Comparison of ENCODE assay signal across 9 cellular contexts in the genomic region with DNA sequence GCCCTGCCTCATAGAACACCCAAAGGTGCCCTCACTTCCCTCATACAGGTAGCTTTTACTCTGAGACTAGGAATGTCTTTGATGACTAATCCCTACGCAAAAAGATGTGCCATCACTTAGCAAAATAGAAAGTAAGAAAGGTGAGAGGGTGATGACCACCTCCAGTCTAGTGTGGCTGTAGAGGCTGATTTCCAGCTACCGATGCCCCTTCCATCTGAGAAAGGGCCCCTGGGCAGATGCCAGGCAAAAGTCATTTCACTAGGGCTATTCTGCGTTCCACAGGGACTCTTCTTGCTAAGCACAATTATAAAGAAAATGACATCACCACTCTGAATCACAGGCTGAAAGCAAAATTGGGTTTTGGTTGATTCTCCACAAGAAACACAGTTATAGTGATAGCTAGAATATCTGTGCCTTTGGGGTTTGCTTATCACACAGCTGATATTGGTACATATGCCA.
A peak's percentile ranks its signal among the peaks of the same experiment; 100 is the strongest.
DNase-seq lines count a peak whose midpoint lies in the region; ATAC-seq, FAIRE-seq and TF ChIP-seq lines count a peak whose summit lies in the region.
"Had no signal": no experiment of that assay in that cellular context is flagged by ENCODE, and none has a peak within 500 bp of the region (broad histone marks: within the 10 kb centered on the region; RNA-seq: fewer than 3 reads in every experiment).

No MANE protein-coding gene starts in this region.

- H2BK20ac ChIP-seq in H1 (ENCODE audit: low read length): no peak overlapping the region

- no peak overlapping the region for H3K4me3 Mint-ChIP-seq in CD4-positive, alpha-beta T cell

- no peak for FAIRE-seq in H1 (lab: Jason Lieb, UNC)

- TF ChIP-seq POLR2A in H1 (IDR thresholded peaks at IDR 0.05; ENCODE audit: control extremely low read depth in 1 of 2, low read depth in 2 of 2, low read length in 2 of 2): no peak
- no peak for TF ChIP-seq POLR2A in gastrocnemius medialis (IDR thresholded peaks at IDR 0.05)

- intact Hi-C loops in CD4-positive, alpha-beta T cell (cut with DNase I, micrococcal nuclease): no loop called here
- intact Hi-C loops in gastrocnemius medialis (cut with DNase I; ENCODE audit: low total_unique reads): no loop called here

- peaks cover 29% of the 10 kb centered on the region for H3K36me3 Mint-ChIP-seq in CD4-positive, alpha-beta T cell (ENCODE audit: low read depth)

- TF ChIP-seq EP300 in H1 (IDR thresholded peaks at IDR 0.05; ENCODE audit: borderline replicate concordance in 1 of 2, low read depth in 2 of 2, low read length in 2 of 2): no peak

- H3K9me3 Mint-ChIP-seq in CD4-positive, alpha-beta T cell: no peaks in the 10 kb centered on the region

- DNase-seq in CD4-positive, alpha-beta T cell: no peak
- peak; percentile 62 for DNase-seq in RWPE1 (ENCODE audit: low spot score)
- no peak for DNase-seq in H1 (ENCODE audit: low read depth in 1 of 2, low spot score in 2 of 2)
- DNase-seq in gastrocnemius medialis: no peak
- no peak for DNase-seq in GM13977 (ENCODE audit: low spot score)
- DNase-seq: body of pancreas had no signal

- H2BK120ac ChIP-seq in H1 (replicated peaks; ENCODE audit: low read depth, low read length): no peak overlapping the region

- peaks cover 6 to 34% (median 23%) of the 10 kb centered on the region in 4 experiments; a peak in 7 of 8 replicates for H3K36me3 ChIP-seq in H1 (ENCODE audit: control insufficient read depth in 2 of 4, insufficient read depth in 4 of 4, low read length in 3 of 4)
- H3K36me3 ChIP-seq in gastrocnemius medialis: no peaks in the 10 kb centered on the region

- H3K56ac ChIP-seq in H1 (replicated peaks; ENCODE audit: insufficient read length, low read depth, low read length): no peak overlapping the region

- peak overlapping the region; percentile 5 to 93; a peak in 1 of 4 replicates for H3K4me2 ChIP-seq in H1 (ENCODE audit: insufficient read depth in 1 of 2, low read depth in 2 of 2, low read length in 2 of 2)

- no peak overlapping the region for H4K91ac ChIP-seq in H1 (replicated peaks; ENCODE audit: insufficient read length, low read length)

- H3K4me3 ChIP-seq in H1 (ENCODE audit: extremely low read depth in 1 of 4, insufficient read depth in 2 of 4, low read depth in 3 of 4, low read length in 4 of 4) (peak overlapping the region in 2 of 4 experiments; percentile 3 to 88; a peak in 2 of 8 replicates), gastrocnemius medialis (peak overlapping the region in 1 of 4 donors; percentile 0)
- H3K4me3 ChIP-seq: body of pancreas had no signal

- in situ Hi-C loops in gastrocnemius medialis (cut with MboI; ENCODE audit: low sequenced_read_pairs in 4 of 4): no loop called here
- in situ Hi-C loops in GM13977 (cut with MboI; ENCODE audit: low pct_unique_long_range_greater_than_20kb, low sequenced_read_pairs, unreplicated experiment): no loop called here

- no peak overlapping the region for H2BK12ac ChIP-seq in H1 (ENCODE audit: low read depth, low read length)

- H2AK5ac ChIP-seq in H1 (ENCODE audit: low read depth, low read length): no peak overlapping the region

- H2AFZ ChIP-seq in H1 (ENCODE audit: low read length): no peak overlapping the region

- no peak overlapping the region for H2BK5ac ChIP-seq in H1 (ENCODE audit: low read depth, low read length)

- no peaks in the 10 kb centered on the region for H3K27me3 ChIP-seq in CD4-positive, alpha-beta T cell (ENCODE audit: control insufficient read depth, insufficient read depth, low read length)
- H3K27me3 ChIP-seq in H1 (replicated peaks in 1 of 4; ENCODE audit: control insufficient read depth in 3 of 4, extremely low read depth in 1 of 4, insufficient read depth in 3 of 4, low read length in 3 of 4): peaks cover 0 to 2% (median 0%) of the 10 kb centered on the region in 4 experiments; a peak in 1 of 7 replicates
- no peaks in the 10 kb centered on the region for H3K27me3 ChIP-seq in gastrocnemius medialis
- H3K27me3 ChIP-seq: body of pancreas had no signal

- peaks cover 79% of the 10 kb centered on the region for H3K4me1 Mint-ChIP-seq in CD4-positive, alpha-beta T cell (ENCODE audit: low read depth)

- H3K9me3 ChIP-seq in CD4-positive, alpha-beta T cell (ENCODE audit: control insufficient read depth, low read length): no peaks in the 10 kb centered on the region
- H3K9me3 ChIP-seq in H1 (ENCODE audit: insufficient read depth in 2 of 2, low read depth in 1 of 2, low read length in 1 of 2) (no peaks in the 10 kb centered on the region), gastrocnemius medialis (no peaks in the 10 kb centered on the region)
- H3K9me3 ChIP-seq: body of pancreas had no signal

- POLR2A ChIA-PET in CD4-positive, alpha-beta T cell (lab: Charles Lee): no interaction called here
- POLR2A ChIA-PET in RWPE1 (lab: Yijun Ruan, JAX; ENCODE audit: low non-redundant PET): no interaction called here
- POLR2A ChIA-PET in H1 (lab: Charles Lee; ENCODE audit: partially characterized antibody): interaction anchor here (0.7 to 59.2 kb wide), 5 partner anchors 3 to 324 kb away, joined by 3 to 1192 read pairs (median 5); no protein-coding TSS in a partner anchor

- no peak overlapping the region for H3K23ac ChIP-seq in H1 (ENCODE audit: insufficient read length)

- CTCF ChIA-PET in CD4-positive, alpha-beta T cell (lab: Charles Lee): interaction anchor here (0.6 to 2.4 kb wide), 3 partner anchors 11 to 30 kb away, joined by 3 to 11 read pairs (median 3); no protein-coding TSS in a partner anchor
- CTCF ChIA-PET in RWPE1 (lab: Yijun Ruan, JAX) (interaction anchor here (0.6 to 1.0 kb wide), 3 partner anchors 9 to 24 kb away, joined by 3 read pairs; no protein-coding TSS in a partner anchor), H1 (lab: Charles Lee; ENCODE audit: partially characterized antibody) (interaction anchor here (0.6 to 9.5 kb wide), 6 partner anchors 13 to 143 kb away, joined by 3 to 106 read pairs (median 3); no protein-coding TSS in a partner anchor)

- no peak overlapping the region for H3K9ac ChIP-seq in H1 (replicated peaks in 1 of 4; ENCODE audit: extremely low read depth in 1 of 4, low read depth in 3 of 4, low read length in 3 of 4)

- no peak for ATAC-seq in CD4-positive, alpha-beta T cell (ENCODE audit: poor library complexity)
- ATAC-seq in gastrocnemius medialis: no peak
- no peak for ATAC-seq in HG02970 (IDR thresholded peaks at IDR 0.05; ENCODE audit: low FRiP score, unreplicated experiment)
- no peak for ATAC-seq in HG03159 (IDR thresholded peaks at IDR 0.05; ENCODE audit: unreplicated experiment)
- no peak for ATAC-seq in GM18909 (IDR thresholded peaks at IDR 0.05; ENCODE audit: poor library complexity, unreplicated experiment)
- ATAC-seq: body of pancreas had no signal

- H3K4ac ChIP-seq in H1 (replicated peaks; ENCODE audit: insufficient read length, low read depth, low read length): no peak overlapping the region

- no peak for TF ChIP-seq RAD21 in H1 (IDR thresholded peaks at IDR 0.05 in 1 of 2, conservative IDR thresholded peaks at IDR 0.05 in 1 of 2; ENCODE audit: low read depth in 2 of 2, low read length in 2 of 2)

- H3K27ac Mint-ChIP-seq in CD4-positive, alpha-beta T cell: peak overlapping the region; percentile 62

- WGBS in H1 (ENCODE audit: extremely low coverage in 1 of 2, insufficient coverage in 1 of 2, insufficient read length in 1 of 2, insufficient replicate concordance in 2 of 2, low coverage in 1 of 2, low lambda C conversion rate in 2 of 2, missing lambda C conversion rate in 1 of 2), 2 experiments: 88% methylated on average over 3 of the region's 3 CpGs; no CpG with 5 or more reads in 1 of the 2 experiments

- H3K23me2 ChIP-seq in H1 (ENCODE audit: low read depth, low read length): peaks cover 26% of the 10 kb centered on the region

- H2BK15ac ChIP-seq in H1 (ENCODE audit: low read length): 0 out of 2 replicates have a peak overlapping the region, but pooled peaks have one; percentile 4

- H3K27me3 Mint-ChIP-seq in CD4-positive, alpha-beta T cell: no peaks in the 10 kb centered on the region

- peaks cover 43 to 95% of the 10 kb centered on the region in 2 experiments for H3K79me2 ChIP-seq in H1 (ENCODE audit: control insufficient read depth in 1 of 2, insufficient read depth in 2 of 2, low read length in 2 of 2)

- peaks cover 3% of the 10 kb centered on the region for H3K79me1 ChIP-seq in H1 (ENCODE audit: low read depth, low read length)

- H3K14ac ChIP-seq in H1 (ENCODE audit: insufficient read length): no peak overlapping the region

- H3K4me1 ChIP-seq in H1 (replicated peaks in 1 of 4; ENCODE audit: control insufficient read depth in 3 of 4, insufficient read depth in 4 of 4, low read length in 3 of 4): peaks cover 14 to 21% (median 18%) of the 10 kb centered on the region in 4 experiments
- H3K4me1 ChIP-seq in gastrocnemius medialis: peaks cover 93 to 96% of the 10 kb centered on the region in 2 donors

- H3K18ac ChIP-seq in H1 (ENCODE audit: extremely low read depth, low read length): no peak overlapping the region

- TF ChIP-seq CTCF in CD4-positive, alpha-beta T cell (IDR thresholded peaks at IDR 0.05): no peak
- TF ChIP-seq CTCF in RWPE1 (conservative IDR thresholded peaks at IDR 0.05; ENCODE audit: low read depth): no peak
- no peak for TF ChIP-seq CTCF in H1 (IDR thresholded peaks at IDR 0.05; ENCODE audit: control extremely low read depth in 1 of 3, insufficient read depth in 1 of 3, low read depth in 1 of 3, low read length in 3 of 3)
- no peak for TF ChIP-seq CTCF in gastrocnemius medialis (IDR thresholded peaks at IDR 0.05 in 4 of 5, conservative IDR thresholded peaks at IDR 0.05 in 1 of 5)
- no peak for TF ChIP-seq CTCF in GM13977 (IDR thresholded peaks at IDR 0.05; ENCODE audit: extremely low read depth, insufficient read depth, missing control alignments)

- no peak overlapping the region for H3K27ac ChIP-seq in CD4-positive, alpha-beta T cell (ENCODE audit: low read depth, low read length)
- no peak overlapping the region for H3K27ac ChIP-seq in RWPE1
- no peak overlapping the region for H3K27ac ChIP-seq in H1 (ENCODE audit: low read depth, low read length)
- peak overlapping the region; percentile 94 to 96 (median 94) for H3K27ac ChIP-seq in gastrocnemius medialis

- H4K5ac ChIP-seq in H1 (ENCODE audit: insufficient read length, low read depth, low read length): no peak overlapping the region

- no peak overlapping the region for H4K8ac ChIP-seq in H1 (ENCODE audit: extremely low read depth, insufficient read depth, low read length)

- H4K20me1 ChIP-seq in H1 (replicated peaks in 1 of 2; ENCODE audit: control insufficient read depth in 1 of 2, insufficient read depth in 2 of 2, low read length in 2 of 2): peaks cover 26 to 37% of the 10 kb centered on the region in 2 experiments

TF ChIP-seq in H1, 55 proteins besides CTCF, POLR2A, EP300 and RAD21 (continues in another document):
- TF ChIP-seq SIRT6 (IDR thresholded peaks at IDR 0.05; ENCODE audit: low read length) (no peak), POU5F1 (IDR thresholded peaks at IDR 0.05; ENCODE audit: low read depth, low read length) (no peak), SRF (IDR thresholded peaks at IDR 0.05; ENCODE audit: low read depth, low read length) (no peak), RNF2 (IDR thresholded peaks at IDR 0.05; ENCODE audit: borderline replicate concordance, low read depth, low read length, missing control alignments, poor library complexity, severe bottlenecking) (no peak), KDM5A (IDR thresholded peaks at IDR 0.05; ENCODE audit: low read length) (no peak), CREB1 (IDR thresholded peaks at IDR 0.05) (no peak), RXRA (IDR thresholded peaks at IDR 0.05; ENCODE audit: insufficient read depth, low read depth, low read length) (no peak)

Comparison
In these comparisons a context has a peak if more than half of its experiments do, and no peak if none do; other contexts are left out.
1. H3K27ac ChIP-seq: peak in gastrocnemius medialis (4 of 4); none in CD4-positive, alpha-beta T cell (single experiment), RWPE1 (single experiment) and H1 (single experiment).